ENCODE assay signal across 1 cellular context in genomic region chr12:113416091-113416754, GRCh38.
TF ChIP-seq lines count a peak whose summit lies in the region.

No MANE protein-coding gene starts in this region.

TF ChIP-seq in K562, 482 proteins besides CTCF, POLR2A, EP300 and RAD21 (continued from another document and continues in another):
- TF ChIP-seq CUX1 (CRISPR knock-in tag; IDR thresholded peaks at IDR 0.05) (0 out of 2 replicates have a peak, but pooled peaks have one; percentile 57), ELK1 (CRISPR knock-in tag; IDR thresholded peaks at IDR 0.05) (no peak), ZNF124 (CRISPR knock-in tag; IDR thresholded peaks at IDR 0.05) (no peak), ZNF408 (CRISPR knock-in tag; IDR thresholded peaks at IDR 0.05; ENCODE audit: low read depth) (no peak), MCM3 (IDR thresholded peaks at IDR 0.05) (no peak), ZSCAN29 (IDR thresholded peaks at IDR 0.05) (no peak), HMG20B (CRISPR knock-in tag; IDR thresholded peaks at IDR 0.05) (no peak), FOS (IDR thresholded peaks at IDR 0.05; ENCODE audit: extremely low read depth, insufficient read length) (no peak), ZNF354B (CRISPR knock-in tag; IDR thresholded peaks at IDR 0.05) (no peak), ZEB2 (IDR thresholded peaks at IDR 0.05) (no peak), NFE2L1 (tag; IDR thresholded peaks at IDR 0.05; ENCODE audit: borderline replicate concordance, low read depth) (no peak), ZNF717 (CRISPR knock-in tag; IDR thresholded peaks at IDR 0.05) (no peak), HNRNPL (IDR thresholded peaks at IDR 0.05; ENCODE audit: low read depth, low read length) (no peak), CBFA2T2 (conservative IDR thresholded peaks at IDR 0.05) (peak; percentile 27), HES1 (IDR thresholded peaks at IDR 0.05; ENCODE audit: low read depth) (no peak), NR1H2 (CRISPR knock-in tag; IDR thresholded peaks at IDR 0.05) (no peak), RCOR1 (IDR thresholded peaks at IDR 0.05; ENCODE audit: borderline replicate concordance in 1 of 2, low read depth in 2 of 2, low read length in 2 of 2) (peak in 1 of 2 experiments; percentile 42; a peak in 1 of 4 replicates), FUS (optimal IDR thresholded peaks at IDR 0.05; ENCODE audit: low read depth, low read length) (no peak), BHLHE40 (IDR thresholded peaks at IDR 0.05; ENCODE audit: low read length) (peak; percentile 95), CREB1 (IDR thresholded peaks at IDR 0.05) (no peak), CREB1 (CRISPR knock-in tag; IDR thresholded peaks at IDR 0.05) (no peak), ESRRB (CRISPR knock-in tag; IDR thresholded peaks at IDR 0.05; ENCODE audit: borderline replicate concordance) (no peak), RNF2 (IDR thresholded peaks at IDR 0.05) (no peak; the same call in 1 of the 2 replicates), SIN3A (IDR thresholded peaks at IDR 0.05; ENCODE audit: borderline replicate concordance in 2 of 2, control insufficient read depth in 1 of 2, low read depth in 2 of 2, low read length in 2 of 2) (no peak), STAT5A (IDR thresholded peaks at IDR 0.05; ENCODE audit: borderline replicate concordance, low read length) (no peak), ZNF12 (CRISPR knock-in tag; IDR thresholded peaks at IDR 0.05) (no peak), E2F8 (IDR thresholded peaks at IDR 0.05; ENCODE audit: low read depth, partially characterized antibody) (no peak), ATF4 (CRISPR knock-in tag; IDR thresholded peaks at IDR 0.05) (no peak), MAFG (tag; conservative IDR thresholded peaks at IDR 0.05) (peak; percentile 48), NR0B1 (IDR thresholded peaks at IDR 0.05; ENCODE audit: partially characterized antibody) (no peak), DIDO1 (tag; IDR thresholded peaks at IDR 0.05; ENCODE audit: low read depth) (no peak), BMI1 (IDR thresholded peaks at IDR 0.05; ENCODE audit: low read length) (no peak), KDM1A (IDR thresholded peaks at IDR 0.05) (0 out of 4 replicates have a peak, but pooled peaks of 1 of the 2 experiments have one; percentile 16), HMGN3 (IDR thresholded peaks at IDR 0.05; ENCODE audit: borderline replicate concordance, extremely low read depth, insufficient read length, low read depth, low read length) (no peak), ZNF407 (IDR thresholded peaks at IDR 0.05; ENCODE audit: low read depth) (no peak), RBM39 (optimal IDR thresholded peaks at IDR 0.05; ENCODE audit: low read depth, low read length) (no peak), ZNF134 (CRISPR knock-in tag; conservative IDR thresholded peaks at IDR 0.05) (peak; percentile 80), MYBL2 (IDR thresholded peaks at IDR 0.05; ENCODE audit: low read depth) (no peak), MYBL2 (CRISPR knock-in tag; IDR thresholded peaks at IDR 0.05; ENCODE audit: borderline replicate concordance) (no peak), SREBF1 (IDR thresholded peaks at IDR 0.05; ENCODE audit: borderline replicate concordance, low read depth, low read length) (0 out of 2 replicates have a peak, but pooled peaks have one; percentile 44), SIX5 (IDR thresholded peaks at IDR 0.05; ENCODE audit: borderline replicate concordance in 1 of 2, insufficient read depth in 1 of 2, low read depth in 1 of 2, low read length in 2 of 2) (no peak), MYC (IDR thresholded peaks at IDR 0.05; ENCODE audit: low read depth, low read length) (no peak), MYC (CRISPR knock-in tag; IDR thresholded peaks at IDR 0.05; ENCODE audit: borderline replicate concordance, low read depth) (no peak), SNAPC5 (CRISPR knock-in tag; IDR thresholded peaks at IDR 0.05) (no peak)
